8 cellular contexts compared by ENCODE assay signal in genomic region chr4:169774466-169775445, GRCh38. TPM values are rescaled to one million over a fixed set of nuclear protein-coding genes. Genes with fewer than 3 reads are reported as not detected.
A peak's percentile ranks its signal among the peaks of the same experiment; 100 is the strongest.
DNase-seq lines count a peak whose midpoint lies in the region; ATAC-seq, FAIRE-seq and TF ChIP-seq lines count a peak whose summit lies in the region.
"Had no signal": no experiment of that assay in that cellular context is flagged by ENCODE, and none has a peak within 500 bp of the region (broad histone marks: within the 10 kb centered on the region; RNA-seq: fewer than 3 reads in every experiment).

No MANE protein-coding gene starts in this region.

- TF ChIP-seq EP300 in K562 (IDR thresholded peaks at IDR 0.05; ENCODE audit: low read length) (no peak), HepG2 (IDR thresholded peaks at IDR 0.05; ENCODE audit: low read depth in 2 of 2, low read length in 2 of 2) (no peak), HepG2 (CRISPR knock-in tag; IDR thresholded peaks at IDR 0.05; ENCODE audit: borderline replicate concordance) (no peak)

- H3K27me3 ChIP-seq in K562 (ENCODE audit: control insufficient read depth in 2 of 2, insufficient read depth in 2 of 2, low read length in 2 of 2) (no peaks in the 10 kb centered on the region), HepG2 (ENCODE audit: control insufficient read depth in 1 of 2, insufficient read depth in 2 of 2, low read length in 2 of 2) (no peaks in the 10 kb centered on the region)

- H3K9ac ChIP-seq in K562 (ENCODE audit: insufficient read depth in 1 of 2, low read depth in 2 of 2, low read length in 2 of 2) (peak overlapping the region; percentile 23 to 67; a peak in 3 of 4 replicates), HepG2 (ENCODE audit: insufficient read depth, low read depth, low read length) (no peak overlapping the region)

- no peaks in the 10 kb centered on the region for H3K9me1 ChIP-seq in K562 (ENCODE audit: control insufficient read depth, insufficient read depth, low read length)

- TF ChIP-seq CTCF in RWPE1 (conservative IDR thresholded peaks at IDR 0.05; ENCODE audit: low read depth) = peak; percentile 30
- peak; percentile 57 to 93 (median 63); a peak in 5 of 6 replicates for TF ChIP-seq CTCF in K562 (IDR thresholded peaks at IDR 0.05 in 2 of 3, conservative IDR thresholded peaks at IDR 0.05 in 1 of 3; ENCODE audit: insufficient read depth in 2 of 3, low read depth in 1 of 3, low read length in 3 of 3)
- TF ChIP-seq CTCF in HepG2 (CRISPR knock-in tag; IDR thresholded peaks at IDR 0.05) = no peak

- intact Hi-C loops in K562 (cut with micrococcal nuclease) = no loop called here
- intact Hi-C loops in HepG2 (cut with micrococcal nuclease; ENCODE audit: unreplicated experiment) = no loop called here

- FAIRE-seq in K562 (lab: Jason Lieb, UNC) (peak; percentile 48), HepG2 (lab: Jason Lieb, UNC) (no peak)

- H3K4me3 ChIP-seq in K562 (peak overlapping the region; percentile 9; the same call in 1 of the 2 replicates), HepG2 (replicated peaks in 1 of 3; ENCODE audit: insufficient read depth in 1 of 3, low read depth in 2 of 3, low read length in 3 of 3) (peak overlapping the region in 1 of 3 experiments; percentile 37; a peak in 1 of 6 replicates)

- no peaks in the 10 kb centered on the region for H3K9me3 ChIP-seq in K562 (replicated peaks; ENCODE audit: control insufficient read depth, insufficient read depth, low read depth, low read length)
- H3K9me3 ChIP-seq in HepG2 (ENCODE audit: low read length) = no peaks in the 10 kb centered on the region

- POLR2A ChIA-PET in RWPE1 (lab: Yijun Ruan, JAX; ENCODE audit: low non-redundant PET) = no interaction called here
- POLR2A ChIA-PET in K562 (lab: Yijun Ruan, JAX) = interaction anchor here (0.6 kb wide), 3 partner anchors 52 to 875 kb away, joined by 3 read pairs; no protein-coding TSS in a partner anchor
- POLR2A ChIA-PET in HepG2 (lab: Yijun Ruan, JAX) = no interaction called here

- 28% methylated on average over 45 of the region's 58 CpGs for WGBS in K562 (ENCODE audit: insufficient coverage, low coverage, missing lambda C conversion rate)
- WGBS in HepG2 (ENCODE audit: low lambda C conversion rate) = 59% methylated on average over 37 of the region's 58 CpGs

- H3K79me2 ChIP-seq in K562 (ENCODE audit: control insufficient read depth, insufficient read depth, low read length) (no peaks in the 10 kb centered on the region), HepG2 (ENCODE audit: insufficient read depth, low read length) (no peaks in the 10 kb centered on the region)

- ATAC-seq in K562 = peak; percentile 91
- peak; percentile 66 for ATAC-seq in HepG2

- CTCF ChIA-PET in RWPE1 (lab: Yijun Ruan, JAX) (interaction anchor here (0.6 kb wide), 1 partner anchor 775 kb away, joined by 3 read pairs; no protein-coding TSS in a partner anchor), K562 (lab: Yijun Ruan, JAX; ENCODE audit: low intra/inter-chr PET ratio) (interaction anchor here (0.7 kb wide), 1 partner anchor 1355 kb away, joined by 3 read pairs; no protein-coding TSS in a partner anchor), HepG2 (lab: Yijun Ruan, JAX; ENCODE audit: low intra/inter-chr PET ratio, low total read pairs) (no interaction called here)

- H3K4me1 ChIP-seq in K562 (replicated peaks in 1 of 2; ENCODE audit: control insufficient read depth in 2 of 2, insufficient read depth in 2 of 2, low read length in 2 of 2) (peaks cover 0 to 11% of the 10 kb centered on the region in 2 experiments; a peak in 2 of 5 replicates), HepG2 (ENCODE audit: insufficient read depth, low read length) (peaks cover 8% of the 10 kb centered on the region)

- H3K4me2 ChIP-seq in K562 (ENCODE audit: insufficient read depth, low read length) (peak overlapping the region; percentile 70), HepG2 (ENCODE audit: low read depth, low read length) (peak overlapping the region; percentile 60; the same call in 1 of the 2 replicates)

- BruUV-seq in K562 (replicated peaks; lab: Mats Ljungman, UMichigan) (no TSS peak), HepG2 (replicated peaks; lab: Mats Ljungman, UMichigan) (no TSS peak)

- TF ChIP-seq POLR2A in K562 (conservative IDR thresholded peaks at IDR 0.05) (no peak), HepG2 (IDR thresholded peaks at IDR 0.05; ENCODE audit: insufficient read depth in 1 of 2, low read depth in 2 of 2, low read length in 2 of 2) (no peak)

- no peak overlapping the region for H3K27ac ChIP-seq in RWPE1
- no peak overlapping the region; the same call in 2 of the 3 replicates for H3K27ac ChIP-seq in K562 (ENCODE audit: extremely low read depth, low read depth, low read length)
- no peak overlapping the region for H3K27ac ChIP-seq in HepG2 (ENCODE audit: extremely low read length, insufficient read depth, low read length)
- H3K27ac ChIP-seq in substantia nigra (ENCODE audit: low read depth, low read length, poor library complexity, severe bottlenecking) = peak overlapping the region; percentile 68
- H3K27ac ChIP-seq: HL-60 had no signal

- H2AFZ ChIP-seq in K562 (ENCODE audit: low read depth, low read length) (peak overlapping the region; percentile 97), HepG2 (ENCODE audit: low read length) (peak overlapping the region; percentile 27)

- DNase-seq in RWPE1 (ENCODE audit: low spot score) (no peak), K562 (ENCODE audit: extremely low read depth in 1 of 4, low spot score in 3 of 4) (peak; percentile 44 to 68 (median 50)), HepG2 (ENCODE audit: low spot score) (no peak), substantia nigra (lab: John Stamatoyannopoulos, UW) (peak in 22 of 49 donors; percentile 1 to 47 (median 15)), NK-92 (lab: John Stamatoyannopoulos, UW; ENCODE audit: unreplicated experiment) (no peak), NCI-H2081 (lab: John Stamatoyannopoulos, UW) (no peak), NCI-H510A (lab: John Stamatoyannopoulos, UW) (no peak)

- TF ChIP-seq RAD21 in K562 (CRISPR knock-in tag; conservative IDR thresholded peaks at IDR 0.05 in 1 of 2, IDR thresholded peaks at IDR 0.05 in 1 of 2) (peak in 1 of 2 experiments; percentile 45; a peak in 2 of 4 replicates), HepG2 (CRISPR knock-in tag; IDR thresholded peaks at IDR 0.05) (no peak)

- in situ Hi-C loops in K562 (cut with MboI) (no loop called here), HepG2 (cut with HindIII; ENCODE audit: extremely low pct_ligation_motif_present, low pct_unique_long_range_greater_than_20kb) (no loop called here)

- H3K36me3 ChIP-seq in K562 (ENCODE audit: control insufficient read depth, insufficient read depth, low read length) (no peaks in the 10 kb centered on the region), HepG2 (replicated peaks in 1 of 2; ENCODE audit: control insufficient read depth in 1 of 2, insufficient read depth in 2 of 2, low read length in 2 of 2) (no peaks in the 10 kb centered on the region)

- H4K20me1 ChIP-seq in K562 (replicated peaks; ENCODE audit: control insufficient read depth, insufficient read depth, low read length) = no peaks in the 10 kb centered on the region
- H4K20me1 ChIP-seq in HepG2 (ENCODE audit: insufficient read depth, low read length) = no peaks in the 10 kb centered on the region

TF ChIP-seq in K562, 482 proteins besides CTCF, POLR2A, EP300 and RAD21 (continues in another document):
- peak; percentile 36; the same call in 1 of the 2 replicates for TF ChIP-seq EP400 (IDR thresholded peaks at IDR 0.05)

TF ChIP-seq in HepG2, 621 proteins besides CTCF, POLR2A, EP300 and RAD21 (continues in another document):
- TF ChIP-seq ATM (IDR thresholded peaks at IDR 0.05; ENCODE audit: borderline replicate concordance) = no peak

RNA-seq across cellular contexts. Expression of gene HPF1, which starts 17.0 kb away (rescaled TPM):
- total RNA-seq in K562 (2011; cell fraction: chromatin; rRNA removed; ENCODE audit: low replicate concordance) = 4.9 and 15.6 TPM in 2 replicates
- total RNA-seq in K562 (2011; cell fraction: nucleolus; rRNA removed) = 1.1 and 3.2 TPM in 2 replicates
- 5.1 and 8.9 TPM in 2 replicates for total RNA-seq in K562 (2011; cell fraction: nucleoplasm; rRNA removed)
- total RNA-seq in K562 (2014; rRNA removed) (21.2 and 21.7 TPM in 2 replicates), K562 (2014; rRNA removed; fragmentation: Illumina TruSeq; extraction: Trizol) (41.7 and 46.6 TPM in 2 replicates), K562 (2015; rRNA removed; fragmentation: Illumina TruSeq; extraction: Trizol) (40.3 and 44.3 TPM in 2 replicates), K562 (2021) (31.1 and 31.6 TPM in 2 replicates), HepG2 (2016; rRNA removed; fragmentation: Illumina TruSeq; extraction: Trizol) (14.8 and 23.0 TPM in 2 replicates)
- polyA plus RNA-seq in K562 (2011; rRNA removed) (24.2 and 31.5 TPM in 2 replicates), K562 (2014; fragmentation: Illumina TruSeq; extraction: Trizol) (49.9 and 89.4 TPM in 2 replicates), K562 (2014; fragmentation: Nextera tagmentation; extraction: Ambion mirVana) (10 to 100 TPM; 33.5 to 35.2 TPM), K562 (2014; rRNA removed) (36.8 and 37.2 TPM in 2 replicates), HepG2 (2011; rRNA removed) (4.2 and 5.1 TPM in 2 replicates)
- polyA plus RNA-seq in K562 (2011; cell fraction: cytosol; rRNA removed) = 4.9 and 11.9 TPM in 2 replicates
- polyA plus RNA-seq in K562 (2011; cell fraction: nucleus; rRNA removed) = 2.8 and 4.7 TPM in 2 replicates
- 36.7 and 37.8 TPM in 2 replicates for polyA plus RNA-seq in K562 (2012)
- polyA minus RNA-seq in K562 (2011; rRNA and poly(A)+ RNA removed) = 12.4 and 16.5 TPM in 2 replicates
- polyA minus RNA-seq in K562 (2011; cell fraction: cytosol; rRNA and poly(A)+ RNA removed) = 6.3 and 6.4 TPM in 2 replicates
- polyA minus RNA-seq in K562 (2011; cell fraction: nucleus; rRNA and poly(A)+ RNA removed) = 2.7 and 7.0 TPM in 2 replicates
- total RNA-seq in HepG2 (2016; cell fraction: cytosol; rRNA removed; fragmentation: Illumina TruSeq; extraction: Trizol; ENCODE audit: low read depth) = 2.2 and 2.8 TPM in 2 replicates
- total RNA-seq in HepG2 (2016; cell fraction: insoluble cytoplasmic fraction; rRNA removed; fragmentation: Illumina TruSeq; extraction: Trizol) = 16.3 and 27.5 TPM in 2 replicates
- 5.5 and 5.7 TPM in 2 replicates for total RNA-seq in HepG2 (2016; cell fraction: membrane; rRNA removed; fragmentation: Illumina TruSeq; extraction: Trizol)
- total RNA-seq in HepG2 (2016; cell fraction: nucleus; rRNA removed; fragmentation: Illumina TruSeq; extraction: Trizol) = 6.6 and 9.1 TPM in 2 replicates
- polyA plus RNA-seq in HepG2 (2011; cell fraction: cytosol; rRNA removed) = 3.0 and 5.1 TPM in 2 replicates
- 1.4 and 1.5 TPM in 2 replicates for polyA plus RNA-seq in HepG2 (2011; cell fraction: nucleus; rRNA removed)
- polyA plus RNA-seq in HepG2 (2012) = 6.8 and 10.6 TPM in 2 replicates
- 2.3 and 2.7 TPM in 2 replicates for polyA plus RNA-seq in HepG2 (2016; cell fraction: cytosol; fragmentation: Illumina TruSeq; extraction: Trizol; ENCODE audit: low read depth)
- polyA plus RNA-seq in HepG2 (2016; cell fraction: insoluble cytoplasmic fraction; fragmentation: Illumina TruSeq; extraction: Trizol; ENCODE audit: low read depth) = 25.3 and 28.2 TPM in 2 replicates
- 3.3 and 3.4 TPM in 2 replicates for polyA plus RNA-seq in HepG2 (2016; cell fraction: membrane; fragmentation: Illumina TruSeq; extraction: Trizol; ENCODE audit: low read depth)
- 7.9 and 17.4 TPM in 2 replicates for polyA plus RNA-seq in HepG2 (2016; cell fraction: nucleus; fragmentation: Illumina TruSeq; extraction: Trizol; ENCODE audit: insufficient read depth, low read depth)
- 1.3 TPM in 1 of 2 replicates, not detected in the other for polyA minus RNA-seq in HepG2 (2011; rRNA and poly(A)+ RNA removed; ENCODE audit: low replicate concordance)
- 1.4 and 2.2 TPM in 2 replicates for polyA minus RNA-seq in HepG2 (2011; cell fraction: cytosol; rRNA and poly(A)+ RNA removed)
- polyA minus RNA-seq in HepG2 (2011; cell fraction: nucleus; rRNA and poly(A)+ RNA removed) = 2.7 and 4.4 TPM in 2 replicates

Comparison
In these comparisons a context has a peak if more than half of its experiments do, and no peak if none do; other contexts are left out.
1. DNase-seq: peak in K562 (4 of 4); none in RWPE1 (single experiment), HepG2 (single experiment), NK-92 (single experiment), NCI-H2081 (0 of 2) and NCI-H510A (single experiment).